Comparison of ENCODE assay signal across 24 cellular contexts in genomic region chr10:73485320-73485719, GRCh38.
"Had no signal": no experiment of that assay in that cellular context is flagged by ENCODE, and none has a peak within 500 bp of the region (broad histone marks: within the 10 kb centered on the region; RNA-seq: fewer than 3 reads in every experiment).

No MANE protein-coding gene starts in this region.

- H3K27me3 Mint-ChIP-seq: activated CD4-positive, alpha-beta memory T cell treated with anti-CD3 and anti-CD28 coated beads for 36 hours; activated naive CD8-positive, alpha-beta T cell treated with anti-CD3 and anti-CD28 coated beads, Interleukin-2, amount 50 U/mL, for 24 hours; brain; naive thymus-derived CD4-positive, alpha-beta T cell; stimulated activated naive CD8-positive, alpha-beta T cell treated with anti-CD3 and anti-CD28 coated beads, Interleukin-15, Interleukin-2, amounts not matched to agents 100 ng/mL and 50 ng/mL, for 24 hours; T-helper 17 cell had no signal

- H3K27ac Mint-ChIP-seq: activated CD4-positive, alpha-beta memory T cell treated with anti-CD3 and anti-CD28 coated beads for 36 hours; activated naive CD8-positive, alpha-beta T cell treated with anti-CD3 and anti-CD28 coated beads, Interleukin-2, amount 50 U/mL, for 24 hours; naive thymus-derived CD4-positive, alpha-beta T cell; stimulated activated naive CD8-positive, alpha-beta T cell treated with anti-CD3 and anti-CD28 coated beads, Interleukin-15, Interleukin-2, amounts not matched to agents 100 ng/mL and 50 ng/mL, for 24 hours had no signal

- H3K27me3 ChIP-seq: dorsolateral prefrontal cortex, esophagus squamous epithelium, gastrocnemius medialis, thyroid gland, upper lobe of right lung had no signal

- ATAC-seq: activated naive CD8-positive, alpha-beta T cell treated with anti-CD3 and anti-CD28 coated beads, Interleukin-2, amount 50 U/mL, for 24 hours; naive thymus-derived CD4-positive, alpha-beta T cell; T-helper 17 cell; upper lobe of right lung had no signal

- DNase-seq: activated CD4-positive, alpha-beta memory T cell treated with anti-CD3 and anti-CD28 coated beads for 36 hours; activated CD4-positive, alpha-beta T cell treated with anti-CD3 and anti-CD28 coated beads for 48 hours; activated CD4-positive, CD25-positive, alpha-beta regulatory T cell; activated gamma-delta T cell; activated naive CD4-positive, alpha-beta T cell treated with anti-CD3 and anti-CD28 coated beads, Interleukin-2, amount 50 U/mL, for 16 hours; activated naive CD8-positive, alpha-beta T cell treated with anti-CD3 and anti-CD28 coated beads, Interleukin-2, amount 50 U/mL, for 24 hours; aorta; caudate nucleus; dorsolateral prefrontal cortex; esophagus squamous epithelium; gastrocnemius medialis; hippocampal formation; kidney glomerular epithelial cell; left ventricle myocardium inferior; naive thymus-derived CD4-positive, alpha-beta T cell; retina; stimulated activated CD4-positive, alpha-beta T cell treated with anti-CD3 and anti-CD28 coated beads, Interleukin-4, amount 100 ng/mL, for 4 hours; substantia nigra; T-helper 17 cell; thyroid gland; upper lobe of right lung had no signal

- H3K27ac ChIP-seq: esophagus squamous epithelium, left ventricle myocardium inferior, thyroid gland, upper lobe of right lung had no signal

- H3K9me3 Mint-ChIP-seq: activated CD4-positive, alpha-beta memory T cell treated with anti-CD3 and anti-CD28 coated beads for 36 hours; activated naive CD8-positive, alpha-beta T cell treated with anti-CD3 and anti-CD28 coated beads, Interleukin-2, amount 50 U/mL, for 24 hours; naive thymus-derived CD4-positive, alpha-beta T cell; neural crest cell; stimulated activated naive CD8-positive, alpha-beta T cell treated with anti-CD3 and anti-CD28 coated beads, Interleukin-15, Interleukin-2, amounts not matched to agents 100 ng/mL and 50 ng/mL, for 24 hours had no signal

- H3K9me3 ChIP-seq: esophagus squamous epithelium, gastrocnemius medialis, left ventricle myocardium inferior, thyroid gland, upper lobe of right lung had no signal

- H3K4me1 ChIP-seq: thyroid gland had no signal

- H3K4me3 ChIP-seq: dorsolateral prefrontal cortex, esophagus squamous epithelium, gastrocnemius medialis, left ventricle myocardium inferior, thyroid gland, upper lobe of right lung had no signal

- H3K4me3 Mint-ChIP-seq: activated CD4-positive, alpha-beta memory T cell treated with anti-CD3 and anti-CD28 coated beads for 36 hours; activated naive CD8-positive, alpha-beta T cell treated with anti-CD3 and anti-CD28 coated beads, Interleukin-2, amount 50 U/mL, for 24 hours; brain; naive thymus-derived CD4-positive, alpha-beta T cell; neural crest cell; stimulated activated naive CD8-positive, alpha-beta T cell treated with anti-CD3 and anti-CD28 coated beads, Interleukin-15, Interleukin-2, amounts not matched to agents 100 ng/mL and 50 ng/mL, for 24 hours; T-helper 17 cell had no signal

- H3K36me3 ChIP-seq: thyroid gland had no signal

- H3K4me1 Mint-ChIP-seq: neural crest cell had no signal
